Comparison of ENCODE assay signal across 33 cellular contexts in the genomic region with DNA sequence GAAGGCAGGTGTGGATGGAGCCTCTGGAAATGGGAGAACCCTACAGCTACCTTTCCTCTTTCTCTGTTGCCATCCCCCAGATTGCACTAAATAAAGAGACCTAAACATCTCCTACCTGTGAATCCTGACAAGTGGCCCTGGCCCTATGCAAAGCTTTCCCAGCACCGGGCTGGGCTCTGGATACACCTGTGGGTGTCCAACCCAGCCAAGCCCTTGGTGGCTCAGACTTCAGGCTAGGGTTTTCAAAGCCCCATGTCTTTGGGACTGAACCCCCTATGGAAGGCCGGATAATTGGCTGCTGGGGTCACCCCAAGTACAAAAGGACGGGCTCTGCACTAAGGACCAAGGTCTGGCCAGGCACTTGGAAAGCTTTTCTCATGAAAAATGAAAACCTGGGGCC.
"Had no signal": no experiment of that assay in that cellular context is flagged by ENCODE, and none has a peak within 500 bp of the region (broad histone marks: within the 10 kb centered on the region; RNA-seq: fewer than 3 reads in every experiment).

No MANE protein-coding gene starts in this region.

- FAIRE-seq: astrocyte, keratinocyte, TTC549 had no signal

- H3K9me3 ChIP-seq: psoas muscle, stomach, thyroid gland, upper lobe of left lung, vagina had no signal

- H2AFZ ChIP-seq: parathyroid adenoma had no signal

- H3K4me3 ChIP-seq: psoas muscle, smooth muscle cell, stomach, thyroid gland, upper lobe of left lung, vagina had no signal

- H3K4me3 Mint-ChIP-seq: activated naive CD4-positive, alpha-beta T cell treated with anti-CD3 and anti-CD28 coated beads for 36 hours; effector memory CD8-positive, alpha-beta T cell; mesothelial cell of epicardium; nephron progenitor cell; stimulated activated naive B cell treated with anti-CD40 and anti-IgM and Interleukin-4, amounts not matched to agents 10 μg/mL and 1 μg/mL and 100 μg/mL, for 72 hours had no signal

- H3K4me1 ChIP-seq: parathyroid adenoma, psoas muscle, thyroid gland had no signal

- ATAC-seq: effector memory CD8-positive, alpha-beta T cell; esophagus mucosa; psoas muscle; SK-N-SH treated with all-trans-retinoic acid at 6 μM for 48 hours; stimulated activated naive B cell treated with anti-CD40 and anti-IgM and Interleukin-4, amounts not matched to agents 10 μg/mL and 1 μg/mL and 100 μg/mL, for 72 hours had no signal

- H3K9ac ChIP-seq: parathyroid adenoma had no signal

- H3K27ac ChIP-seq: brain microvascular endothelial cell, parathyroid adenoma, psoas muscle, stomach, thyroid gland, upper lobe of left lung, vagina, VCaP had no signal

- H3K27me3 ChIP-seq: brain microvascular endothelial cell, stomach, thyroid gland, upper lobe of left lung, vagina had no signal

- H3K79me2 ChIP-seq: parathyroid adenoma had no signal

- H3K4me1 Mint-ChIP-seq: mesothelial cell of epicardium, nephron progenitor cell had no signal

- H3K27ac Mint-ChIP-seq: activated naive CD4-positive, alpha-beta T cell treated with anti-CD3 and anti-CD28 coated beads for 36 hours; effector memory CD8-positive, alpha-beta T cell; mesothelial cell of epicardium; nephron progenitor cell had no signal

- H3K4me2 ChIP-seq: smooth muscle cell had no signal

- DNase-seq: activated CD4-positive, alpha-beta T cell treated with anti-CD3 and anti-CD28 coated beads, Interleukin-2, amount 50 U/mL, for 1 hour; activated CD8-positive, alpha-beta memory T cell treated with anti-CD3 and anti-CD28 coated beads, Interleukin-2, amount 50 U/mL, for 48 hours; activated effector memory CD4-positive, alpha-beta T cell treated with anti-CD3 and anti-CD28 coated beads, Interleukin-2, amount 50 U/mL, for 16 hours; activated naive CD4-positive, alpha-beta T cell treated with anti-CD3 and anti-CD28 coated beads for 36 hours; amniotic stem cell; brain microvascular endothelial cell; cortex of kidney; effector memory CD8-positive, alpha-beta T cell; foreskin fibroblast; hippocampal formation; left cardiac atrium; mammary epithelial cell; naive B cell; nephron progenitor cell; psoas muscle; stimulated activated CD4-positive, alpha-beta T cell treated with anti-CD3 and anti-CD28 coated beads, Interleukin-1b, Interleukin-23, amount 100 ng/mL, for 48 hours; stimulated activated CD4-positive, alpha-beta T cell treated with anti-CD3 and anti-CD28 coated beads, Interleukin-4, amount 100 ng/mL, for 4 hours; stimulated activated CD8-positive, alpha-beta memory T cell treated with anti-CD3 and anti-CD28 coated beads, Interleukin-4, amount 100 ng/mL, for 48 hours; stimulated activated naive B cell treated with anti-CD40 and anti-IgM and Interleukin-4, amounts not matched to agents 10 μg/mL and 1 μg/mL and 100 μg/mL, for 72 hours; stomach; T-helper 9 cell; thyroid gland; upper lobe of left lung had no signal

- H3K9me3 Mint-ChIP-seq: activated naive CD4-positive, alpha-beta T cell treated with anti-CD3 and anti-CD28 coated beads for 36 hours; effector memory CD8-positive, alpha-beta T cell; mesothelial cell of epicardium; naive B cell; nephron progenitor cell; stimulated activated naive B cell treated with anti-CD40 and anti-IgM and Interleukin-4, amounts not matched to agents 10 μg/mL and 1 μg/mL and 100 μg/mL, for 72 hours had no signal

- H3K27me3 Mint-ChIP-seq: effector memory CD8-positive, alpha-beta T cell; naive B cell; stimulated activated naive B cell treated with anti-CD40 and anti-IgM and Interleukin-4, amounts not matched to agents 10 μg/mL and 1 μg/mL and 100 μg/mL, for 72 hours had no signal
